Comparison of ENCODE assay signal across 1 cellular context in the genomic region with DNA sequence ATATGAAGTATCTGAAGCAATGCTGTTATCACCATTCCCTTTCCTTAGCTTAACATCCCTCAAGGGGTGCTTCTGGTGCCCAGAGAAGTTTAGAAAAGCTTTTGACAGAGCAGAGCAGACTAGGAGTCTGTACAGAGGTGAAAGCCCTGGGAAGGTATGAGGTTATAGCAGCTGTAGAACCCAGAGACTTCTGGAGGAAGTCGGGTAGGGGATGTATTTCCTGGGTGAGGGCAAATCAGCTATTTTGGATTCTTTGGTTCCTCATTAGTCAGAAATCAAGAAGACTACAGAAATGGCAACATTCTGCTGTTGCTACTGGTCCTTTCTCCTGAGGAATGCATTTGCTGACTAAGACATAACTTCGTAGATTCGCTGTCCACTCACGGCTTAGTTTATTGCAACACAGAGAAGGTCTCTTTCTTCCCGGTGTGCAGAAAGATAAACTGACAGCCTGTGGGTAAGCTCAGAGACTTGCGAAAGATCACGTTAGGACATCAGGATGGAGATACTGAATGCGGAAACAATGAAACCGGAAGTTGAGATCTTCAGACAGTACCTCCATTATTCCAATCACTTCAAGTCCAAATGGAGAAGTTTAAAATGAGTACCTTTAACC.
TF ChIP-seq lines count a peak whose summit lies in the region.

No MANE protein-coding gene starts in this region.

TF ChIP-seq in HepG2, 621 proteins besides CTCF, POLR2A, EP300 and RAD21:
- TF ChIP-seq, protein P1, sequence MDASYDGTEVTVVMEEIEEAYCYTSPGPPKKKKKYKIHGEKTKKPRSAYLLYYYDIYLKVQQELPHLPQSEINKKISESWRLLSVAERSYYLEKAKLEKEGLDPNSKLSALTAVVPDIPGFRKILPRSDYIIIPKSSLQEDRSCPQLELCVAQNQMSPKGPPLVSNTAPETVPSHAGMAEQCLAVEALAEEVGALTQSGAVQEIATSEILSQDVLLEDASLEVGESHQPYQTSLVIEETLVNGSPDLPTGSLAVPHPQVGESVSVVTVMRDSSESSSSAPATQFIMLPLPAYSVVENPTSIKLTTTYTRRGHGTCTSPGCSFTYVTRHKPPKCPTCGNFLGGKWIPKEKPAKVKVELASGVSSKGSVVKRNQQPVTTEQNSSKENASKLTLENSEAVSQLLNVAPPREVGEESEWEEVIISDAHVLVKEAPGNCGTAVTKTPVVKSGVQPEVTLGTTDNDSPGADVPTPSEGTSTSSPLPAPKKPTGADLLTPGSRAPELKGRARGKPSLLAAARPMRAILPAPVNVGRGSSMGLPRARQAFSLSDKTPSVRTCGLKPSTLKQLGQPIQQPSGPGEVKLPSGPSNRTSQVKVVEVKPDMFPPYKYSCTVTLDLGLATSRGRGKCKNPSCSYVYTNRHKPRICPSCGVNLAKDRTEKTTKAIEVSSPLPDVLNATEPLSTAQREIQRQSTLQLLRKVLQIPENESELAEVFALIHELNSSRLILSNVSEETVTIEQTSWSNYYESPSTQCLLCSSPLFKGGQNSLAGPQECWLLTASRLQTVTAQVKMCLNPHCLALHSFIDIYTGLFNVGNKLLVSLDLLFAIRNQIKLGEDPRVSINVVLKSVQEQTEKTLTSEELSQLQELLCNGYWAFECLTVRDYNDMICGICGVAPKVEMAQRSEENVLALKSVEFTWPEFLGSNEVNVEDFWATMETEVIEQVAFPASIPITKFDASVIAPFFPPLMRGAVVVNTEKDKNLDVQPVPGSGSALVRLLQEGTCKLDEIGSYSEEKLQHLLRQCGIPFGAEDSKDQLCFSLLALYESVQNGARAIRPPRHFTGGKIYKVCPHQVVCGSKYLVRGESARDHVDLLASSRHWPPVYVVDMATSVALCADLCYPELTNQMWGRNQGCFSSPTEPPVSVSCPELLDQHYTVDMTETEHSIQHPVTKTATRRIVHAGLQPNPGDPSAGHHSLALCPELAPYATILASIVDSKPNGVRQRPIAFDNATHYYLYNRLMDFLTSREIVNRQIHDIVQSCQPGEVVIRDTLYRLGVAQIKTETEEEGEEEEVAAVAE (CRISPR knock-in tag; IDR thresholded peaks at IDR 0.05; ENCODE audit: borderline replicate concordance) = peak; percentile 92
- TF ChIP-seq, protein P2, sequence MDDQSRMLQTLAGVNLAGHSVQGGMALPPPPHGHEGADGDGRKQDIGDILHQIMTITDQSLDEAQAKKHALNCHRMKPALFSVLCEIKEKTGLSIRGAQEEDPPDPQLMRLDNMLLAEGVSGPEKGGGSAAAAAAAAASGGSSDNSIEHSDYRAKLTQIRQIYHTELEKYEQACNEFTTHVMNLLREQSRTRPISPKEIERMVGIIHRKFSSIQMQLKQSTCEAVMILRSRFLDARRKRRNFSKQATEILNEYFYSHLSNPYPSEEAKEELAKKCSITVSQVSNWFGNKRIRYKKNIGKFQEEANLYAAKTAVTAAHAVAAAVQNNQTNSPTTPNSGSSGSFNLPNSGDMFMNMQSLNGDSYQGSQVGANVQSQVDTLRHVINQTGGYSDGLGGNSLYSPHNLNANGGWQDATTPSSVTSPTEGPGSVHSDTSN (CRISPR knock-in tag; IDR thresholded peaks at IDR 0.05; ENCODE audit: borderline replicate concordance) = no peak
- TF ChIP-seq GABPA (IDR thresholded peaks at IDR 0.05; ENCODE audit: low read depth, low read length) = no peak
- TF ChIP-seq GABPA (CRISPR knock-in tag; IDR thresholded peaks at IDR 0.05; ENCODE audit: low read depth) = 0 out of 2 replicates have a peak, but pooled peaks have one; percentile 14
- no peak for TF ChIP-seq ZMYM4 (CRISPR knock-in tag; IDR thresholded peaks at IDR 0.05)
- TF ChIP-seq MAFF (IDR thresholded peaks at IDR 0.05; ENCODE audit: low read depth, low read length) = peak; percentile 58
- 0 out of 2 replicates have a peak, but pooled peaks have one; percentile 10 for TF ChIP-seq CEBPB (IDR thresholded peaks at IDR 0.05; ENCODE audit: borderline replicate concordance, low read depth, low read length)
- TF ChIP-seq CBFB (CRISPR knock-in tag; IDR thresholded peaks at IDR 0.05) = no peak
- TF ChIP-seq GABPB1 (CRISPR knock-in tag; IDR thresholded peaks at IDR 0.05) = peak; percentile 16; the same call in 1 of the 2 replicates
- peak; percentile 51 to 75; a peak in 3 of 4 replicates for TF ChIP-seq MAFK (conservative IDR thresholded peaks at IDR 0.05 in 1 of 2, IDR thresholded peaks at IDR 0.05 in 1 of 2; ENCODE audit: low read length in 2 of 2)
